Comparison of ENCODE assay signal across 18 cellular contexts in the genomic region with DNA sequence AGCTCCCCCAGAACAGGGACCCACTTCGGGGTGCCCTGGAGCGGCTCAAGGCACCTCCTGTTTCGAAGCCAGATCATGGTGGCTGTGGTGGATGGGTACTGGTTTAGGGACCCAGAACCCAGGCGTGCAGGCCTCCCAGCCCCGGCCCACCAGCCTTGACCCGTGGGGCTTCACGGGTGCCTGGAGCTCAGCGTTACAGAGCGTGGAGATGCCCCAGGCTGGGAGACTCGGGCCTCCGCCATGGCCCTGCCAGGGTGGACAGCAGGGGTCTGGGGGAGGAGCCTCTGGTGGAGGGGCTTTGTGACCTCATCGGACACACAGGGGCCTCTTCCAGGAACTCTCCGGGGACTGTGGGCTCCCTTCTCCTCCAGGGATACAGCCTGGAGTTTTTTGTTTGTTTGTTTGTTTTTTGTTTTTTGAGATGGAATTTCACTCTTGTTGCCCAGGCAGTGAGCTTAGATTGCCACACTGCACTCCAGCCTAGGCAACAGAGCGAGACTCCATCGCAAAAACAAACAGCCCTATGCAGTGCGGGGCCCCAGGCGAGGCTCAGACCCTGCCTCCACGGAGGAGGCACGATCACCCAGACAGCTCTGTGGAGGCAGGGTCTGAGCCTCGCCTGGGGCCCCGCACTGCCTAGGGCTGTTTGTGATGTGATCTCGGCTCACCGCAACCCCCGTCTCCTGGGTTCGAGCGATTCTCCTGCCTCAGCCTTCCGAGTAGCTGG. TPM values are rescaled to one million over a fixed set of nuclear protein-coding genes. Genes with fewer than 3 reads are reported as not detected.
A peak's percentile ranks its signal among the peaks of the same experiment; 100 is the strongest.
DNase-seq lines count a peak whose midpoint lies in the region; ATAC-seq, FAIRE-seq and TF ChIP-seq lines count a peak whose summit lies in the region.
"Had no signal": no experiment of that assay in that cellular context is flagged by ENCODE, and none has a peak within 500 bp of the region (broad histone marks: within the 10 kb centered on the region; RNA-seq: fewer than 3 reads in every experiment).

A gene (minus strand): TSS at position 271 of the 727 bp plus-strand sequence. CDS start 194 bp downstream, at position 77.

- TF ChIP-seq POLR2A in HepG2 (IDR thresholded peaks at IDR 0.05; ENCODE audit: insufficient read depth in 1 of 2, low read depth in 2 of 2, low read length in 2 of 2) (no peak), right lobe of liver (IDR thresholded peaks at IDR 0.05) (no peak)

- peak within 1 kb of the TSS in 1 of 3 experiments; percentile 33; a peak in 1 of 6 replicates for H3K4me3 ChIP-seq in HepG2 (replicated peaks in 1 of 3; ENCODE audit: insufficient read depth in 1 of 3, low read depth in 2 of 3, low read length in 3 of 3)
- H3K4me3 ChIP-seq in right lobe of liver = no peak within 1 kb of the TSS
- H3K4me3 ChIP-seq: SJSA1 had no signal

- H2AFZ ChIP-seq in HepG2 (ENCODE audit: low read length) = no peak within 1 kb of the TSS

- H3K9me3 ChIP-seq in HepG2 (ENCODE audit: low read length) (no peaks in the 10 kb centered on the region), right lobe of liver (no peaks in the 10 kb centered on the region)
- H3K9me3 ChIP-seq: BE2C, SJSA1 had no signal

- H3K4me1 Mint-ChIP-seq in nephron progenitor cell = peaks cover 26% of the 10 kb centered on the region

- no peaks in the 10 kb centered on the region for H3K9me3 Mint-ChIP-seq in nephron progenitor cell
- H3K9me3 Mint-ChIP-seq: CD4-positive, alpha-beta T cell had no signal

- no TSS peak for BruUV-seq in HepG2 (replicated peaks; lab: Mats Ljungman, UMichigan)

- H4K20me1 ChIP-seq in HepG2 (ENCODE audit: insufficient read depth, low read length) = no peaks in the 10 kb centered on the region

- intact Hi-C loops in HepG2 (cut with micrococcal nuclease; ENCODE audit: unreplicated experiment) = no loop called here
- intact Hi-C loops in right lobe of liver (cut with DNase I) = no loop called here

- H3K4me3 Mint-ChIP-seq in nephron progenitor cell = no peak within 1 kb of the TSS
- H3K4me3 Mint-ChIP-seq: CD4-positive, alpha-beta T cell had no signal

- H3K79me2 ChIP-seq in HepG2 (ENCODE audit: insufficient read depth, low read length) = no peaks in the 10 kb centered on the region

- TF ChIP-seq EP300 in HepG2 (IDR thresholded peaks at IDR 0.05; ENCODE audit: low read depth in 2 of 2, low read length in 2 of 2) (no peak), HepG2 (CRISPR knock-in tag; IDR thresholded peaks at IDR 0.05; ENCODE audit: borderline replicate concordance) (no peak)

- no peak for FAIRE-seq in HepG2 (lab: Jason Lieb, UNC)

- peak; percentile 15; the same call in 1 of the 3 replicates for ATAC-seq in HepG2
- ATAC-seq in right lobe of liver = no peak
- ATAC-seq in foreskin keratinocyte = no peak
- ATAC-seq: PC-3 had no signal

- H3K36me3 ChIP-seq in HepG2 (replicated peaks in 1 of 2; ENCODE audit: control insufficient read depth in 1 of 2, insufficient read depth in 2 of 2, low read length in 2 of 2) (no peaks in the 10 kb centered on the region), right lobe of liver (no peaks in the 10 kb centered on the region)
- H3K36me3 ChIP-seq: BE2C had no signal

- POLR2A ChIA-PET in HepG2 (lab: Yijun Ruan, JAX) = interaction anchor here (0.6 to 1.3 kb wide), 3 partner anchors 23 to 44 kb away, joined by 3 read pairs; a partner anchor contains a TSS

- peaks cover 12% of the 10 kb centered on the region for H3K27me3 Mint-ChIP-seq in nephron progenitor cell (ENCODE audit: low read depth, poor library complexity)

- TF ChIP-seq CTCF in HepG2 (CRISPR knock-in tag; IDR thresholded peaks at IDR 0.05) (no peak), right lobe of liver (IDR thresholded peaks at IDR 0.05) (no peak), nephron progenitor cell (IDR thresholded peaks at IDR 0.05) (no peak), foreskin keratinocyte (conservative IDR thresholded peaks at IDR 0.05) (no peak)

- peaks cover 4 to 22% of the 10 kb centered on the region in 2 experiments for H3K27me3 ChIP-seq in HepG2 (ENCODE audit: control insufficient read depth in 1 of 2, insufficient read depth in 2 of 2, low read length in 2 of 2)
- H3K27me3 ChIP-seq in right lobe of liver = no peaks in the 10 kb centered on the region
- no peaks in the 10 kb centered on the region for H3K27me3 ChIP-seq in foreskin keratinocyte
- H3K27me3 ChIP-seq: BE2C had no signal

- CTCF ChIA-PET in HepG2 (lab: Yijun Ruan, JAX; ENCODE audit: low intra/inter-chr PET ratio, low total read pairs) = no interaction called here

- in situ Hi-C loops in HepG2 (cut with HindIII; ENCODE audit: extremely low pct_ligation_motif_present, low pct_unique_long_range_greater_than_20kb) = no loop called here

- DNase-seq in HepG2 (ENCODE audit: low spot score) (no peak), right lobe of liver (no peak), glomerular visceral epithelial cell (ENCODE audit: extremely low spot score) (peak; percentile 37), nephron progenitor cell (peak; percentile 49), HT-29 (ENCODE audit: low spot score) (no peak), NK-92 (lab: John Stamatoyannopoulos, UW; ENCODE audit: unreplicated experiment) (no peak), foreskin keratinocyte (no peak), NCI-H1417 (lab: John Stamatoyannopoulos, UW) (no peak)
- DNase-seq: BE2C; CD4-positive, alpha-beta T cell; NCI-H1417 treated with DMSO at 0.1 percent for 48 hours; NCI-H1930; NCI-H2171 treated with DMSO at 0.1 percent for 48 hours; NCI-H446 treated with DMSO at 0.1 percent for 48 hours; PC-3 had no signal

- H3K27ac Mint-ChIP-seq in nephron progenitor cell = no peak within 1 kb of the TSS
- H3K27ac Mint-ChIP-seq: CD4-positive, alpha-beta T cell had no signal

- 28% methylated on average over 15 of the region's 27 CpGs for WGBS in HepG2 (ENCODE audit: low lambda C conversion rate)
- WGBS in right lobe of liver (ENCODE audit: insufficient coverage, low coverage, low lambda C conversion rate, missing lambda C conversion rate) = 90% methylated on average over 10 of the region's 27 CpGs

- TF ChIP-seq RAD21 in HepG2 (CRISPR knock-in tag; IDR thresholded peaks at IDR 0.05) = no peak

- no peak within 1 kb of the TSS for H3K9ac ChIP-seq in HepG2 (ENCODE audit: insufficient read depth, low read depth, low read length)

- H3K4me1 ChIP-seq in HepG2 (ENCODE audit: insufficient read depth, low read length) = peaks cover 14% of the 10 kb centered on the region
- H3K4me1 ChIP-seq in right lobe of liver = no peaks in the 10 kb centered on the region
- H3K4me1 ChIP-seq in foreskin keratinocyte = no peaks in the 10 kb centered on the region
- H3K4me1 ChIP-seq: BE2C had no signal

- H3K36me3 Mint-ChIP-seq in nephron progenitor cell (ENCODE audit: low read depth) = no peaks in the 10 kb centered on the region

- H3K27ac ChIP-seq in HepG2 (ENCODE audit: extremely low read length, insufficient read depth, low read length) (no peak within 1 kb of the TSS), right lobe of liver (no peak within 1 kb of the TSS), foreskin keratinocyte (no peak within 1 kb of the TSS)
- H3K27ac ChIP-seq: 22Rv1, SJSA1 had no signal

- H3K4me2 ChIP-seq in HepG2 (ENCODE audit: low read depth, low read length) = peak within 1 kb of the TSS; percentile 1; the same call in 1 of the 2 replicates

TF ChIP-seq in HepG2, 621 proteins besides CTCF, POLR2A, EP300 and RAD21:
- TF ChIP-seq, protein P1, sequence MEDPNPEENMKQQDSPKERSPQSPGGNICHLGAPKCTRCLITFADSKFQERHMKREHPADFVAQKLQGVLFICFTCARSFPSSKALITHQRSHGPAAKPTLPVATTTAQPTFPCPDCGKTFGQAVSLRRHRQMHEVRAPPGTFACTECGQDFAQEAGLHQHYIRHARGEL (CRISPR knock-in tag; IDR thresholded peaks at IDR 0.05) = no peak
- 0 out of 2 replicates have a peak, but pooled peaks have one; percentile 11 for TF ChIP-seq RXRA (CRISPR knock-in tag; IDR thresholded peaks at IDR 0.05)

RNA-seq across cellular contexts. Expression of the gene that starts here (rescaled TPM):
- total RNA-seq in HepG2 (2016; rRNA removed; fragmentation: Illumina TruSeq; extraction: Trizol) = not detected in 2 replicates
- not detected in 2 replicates for total RNA-seq in HepG2 (2016; cell fraction: cytosol; rRNA removed; fragmentation: Illumina TruSeq; extraction: Trizol; ENCODE audit: low read depth)
- not detected in 2 replicates for total RNA-seq in HepG2 (2016; cell fraction: insoluble cytoplasmic fraction; rRNA removed; fragmentation: Illumina TruSeq; extraction: Trizol)
- total RNA-seq in HepG2 (2016; cell fraction: membrane; rRNA removed; fragmentation: Illumina TruSeq; extraction: Trizol) = not detected in 2 replicates
- total RNA-seq in HepG2 (2016; cell fraction: nucleus; rRNA removed; fragmentation: Illumina TruSeq; extraction: Trizol) = not detected in 2 replicates
- polyA plus RNA-seq in HepG2 (2011; rRNA removed) = 0.03 TPM in 1 of 2 replicates, not detected in the other
- polyA plus RNA-seq in HepG2 (2011; cell fraction: cytosol; rRNA removed) = not detected in 2 replicates
- polyA plus RNA-seq in HepG2 (2011; cell fraction: nucleus; rRNA removed) = 0.31 and 0.59 TPM in 2 replicates
- 0.09 TPM in 1 of 2 replicates, not detected in the other for polyA plus RNA-seq in HepG2 (2012)
- polyA plus RNA-seq in HepG2 (2016; cell fraction: cytosol; fragmentation: Illumina TruSeq; extraction: Trizol; ENCODE audit: low read depth) = not detected in 2 replicates
- polyA plus RNA-seq in HepG2 (2016; cell fraction: insoluble cytoplasmic fraction; fragmentation: Illumina TruSeq; extraction: Trizol; ENCODE audit: low read depth) = not detected in 2 replicates
- not detected in 2 replicates for polyA plus RNA-seq in HepG2 (2016; cell fraction: membrane; fragmentation: Illumina TruSeq; extraction: Trizol; ENCODE audit: low read depth)
- polyA plus RNA-seq in HepG2 (2016; cell fraction: nucleus; fragmentation: Illumina TruSeq; extraction: Trizol; ENCODE audit: insufficient read depth, low read depth) = not detected in 2 replicates
- polyA minus RNA-seq in HepG2 (2011; rRNA and poly(A)+ RNA removed; ENCODE audit: low replicate concordance) = not detected in 2 replicates
- polyA minus RNA-seq in HepG2 (2011; cell fraction: cytosol; rRNA and poly(A)+ RNA removed) = not detected in 2 replicates
- polyA minus RNA-seq in HepG2 (2011; cell fraction: nucleus; rRNA and poly(A)+ RNA removed) = 0.25 TPM in 1 of 2 replicates, not detected in the other
- not detected for total RNA-seq in right lobe of liver
- not detected in 2 replicates for total RNA-seq in HT-29 (2014; rRNA removed; shearing (Covaris generic))
- 0.03 TPM in 1 of 2 replicates, not detected in the other for total RNA-seq in foreskin keratinocyte
- polyA plus RNA-seq in foreskin keratinocyte = not detected in 2 replicates
- total RNA-seq: HT1080, PC-3 had no signal

Comparison
In these comparisons a context has a peak if more than half of its experiments do, and no peak if none do; other contexts are left out.
1. Peak in ATAC-seq and H3K4me2 ChIP-seq in HepG2; RNA of the gene not detected or under 1 TPM.
2. DNase-seq: peak in glomerular visceral epithelial cell (single experiment) and nephron progenitor cell (single experiment); none in HepG2 (single experiment), right lobe of liver (0 of 3), HT-29 (single experiment), NK-92 (single experiment), foreskin keratinocyte (0 of 2) and NCI-H1417 (0 of 3).